ENCODE assay signal across 8 cellular contexts in the genomic region with DNA sequence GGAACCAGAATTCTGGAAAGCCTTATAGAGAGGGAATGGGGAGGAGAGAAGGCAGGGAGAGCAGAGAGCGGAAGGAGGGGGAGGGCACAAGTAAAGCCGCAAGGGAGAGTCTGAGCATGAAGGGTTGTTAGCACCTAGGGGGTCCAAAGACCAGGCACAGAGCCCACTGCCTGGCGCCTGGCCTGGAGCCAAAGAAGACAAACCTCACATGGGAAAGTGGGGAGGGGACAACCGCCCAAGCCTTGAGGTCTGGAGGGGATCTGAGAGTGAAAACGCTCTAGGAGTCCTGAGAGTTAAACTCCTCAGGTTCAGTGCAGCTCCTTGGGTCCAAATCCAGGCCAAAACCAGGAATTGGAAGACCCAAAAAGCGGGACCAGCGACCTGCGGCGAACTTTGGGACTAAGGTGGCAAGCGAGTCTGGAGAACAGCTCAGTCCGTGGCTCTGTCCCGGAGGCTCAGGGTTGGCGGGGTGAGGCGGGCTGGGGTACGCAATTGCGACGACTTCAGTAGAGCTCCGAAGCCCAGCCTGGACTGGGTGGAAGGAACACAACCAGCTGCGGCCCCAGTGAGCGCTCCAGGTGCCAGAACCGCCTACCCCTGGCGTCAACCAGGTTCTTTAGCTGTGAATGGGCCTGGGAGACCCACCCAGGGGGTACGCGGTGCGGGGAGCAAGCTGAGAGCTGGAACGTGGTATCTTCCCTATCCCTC. TPM values are rescaled to one million over a fixed set of nuclear protein-coding genes. Genes with fewer than 3 reads are reported as not detected.
DNase-seq lines count a peak whose midpoint lies in the region; ATAC-seq and TF ChIP-seq lines count a peak whose summit lies in the region.

No MANE protein-coding gene starts in this region.

- no peaks in the 10 kb centered on the region; the same call in 1 of the 2 replicates for H3K27me3 ChIP-seq in Karpas-422 (ENCODE audit: low read length)

- no peak for ATAC-seq in natural killer cell
- no peak for ATAC-seq in HG02981 (IDR thresholded peaks at IDR 0.05; ENCODE audit: unreplicated experiment)
- ATAC-seq in GM21723 (IDR thresholded peaks at IDR 0.05; ENCODE audit: unreplicated experiment): no peak

- H3K27ac ChIP-seq in C4-2B (peak overlapping the region; percentile 80; the same call in 1 of the 2 replicates), Karpas-422 (ENCODE audit: low read length) (no peak overlapping the region)

- no peaks in the 10 kb centered on the region for H3K27me3 Mint-ChIP-seq in natural killer cell (ENCODE audit: low read depth in 2 of 2)

- no peaks in the 10 kb centered on the region for H3K36me3 Mint-ChIP-seq in natural killer cell

- peaks cover 4% of the 10 kb centered on the region; the same call in 1 of the 2 replicates for H4K20me1 ChIP-seq in Karpas-422 (ENCODE audit: insufficient read depth, low read depth, low read length)

- H3K4me1 Mint-ChIP-seq in natural killer cell: peaks cover 32 to 46% of the 10 kb centered on the region in 2 donors

- no peak overlapping the region for H3K9ac ChIP-seq in Karpas-422 (ENCODE audit: low read length)

- peak overlapping the region; percentile 55 for H3K4me2 ChIP-seq in Karpas-422 (ENCODE audit: low read depth, low read length, poor library complexity, severe bottlenecking)

- H3K4me3 Mint-ChIP-seq in natural killer cell: peak overlapping the region; percentile 87

- H3K4me3 ChIP-seq in Karpas-422 (ENCODE audit: low read length): peak overlapping the region; percentile 36; the same call in 1 of the 2 replicates
- H3K4me3 ChIP-seq in choroid plexus epithelial cell (ENCODE audit: low read depth, low read length): peak overlapping the region; percentile 73

- H3K36me3 ChIP-seq in Karpas-422 (ENCODE audit: insufficient read depth, low read length): no peaks in the 10 kb centered on the region

- H3K4me1 ChIP-seq in Karpas-422 (ENCODE audit: low read length): peaks cover 25% of the 10 kb centered on the region

- H3K79me2 ChIP-seq in Karpas-422 (ENCODE audit: low read length): no peaks in the 10 kb centered on the region

- no peaks in the 10 kb centered on the region for H3K9me2 ChIP-seq in Karpas-422 (replicated peaks; ENCODE audit: insufficient read depth, low read length)

- intact Hi-C loops in natural killer cell (cut with micrococcal nuclease): loop anchor here (1.0 kb wide), 1 partner anchor 36 kb away; a partner anchor contains a TSS

- H3K9me3 Mint-ChIP-seq in natural killer cell: no peaks in the 10 kb centered on the region

- no peaks in the 10 kb centered on the region for H3K9me3 ChIP-seq in Karpas-422 (ENCODE audit: low read length)

- no peak overlapping the region for H2AFZ ChIP-seq in Karpas-422 (ENCODE audit: low read length)

- DNase-seq in Karpas-422 (no peak), choroid plexus epithelial cell (ENCODE audit: low read depth) (no peak), natural killer cell (no peak), ACHN (no peak), NCI-H774 (lab: John Stamatoyannopoulos, UW) (no peak)

- TF ChIP-seq CTCF in C4-2B (conservative IDR thresholded peaks at IDR 0.05) (no peak), choroid plexus epithelial cell (conservative IDR thresholded peaks at IDR 0.05; ENCODE audit: low read depth, low read length) (no peak), natural killer cell (IDR thresholded peaks at IDR 0.05) (no peak)

- in situ Hi-C loops in ACHN (cut with HindIII; ENCODE audit: low pct_ligation_motif_present, low pct_unique_long_range_greater_than_20kb, low sequenced_read_pairs): no loop called here

- H3K27ac Mint-ChIP-seq in natural killer cell: peak overlapping the region; percentile 78 to 92

RNA-seq across cellular contexts. Expression of a gene that starts 0.8 kb away (rescaled TPM):
- total RNA-seq in Karpas-422 (2014; rRNA removed; shearing (Covaris generic); ENCODE audit: low replicate concordance): 5.8 and 9.2 TPM in 2 replicates
- total RNA-seq in natural killer cell: 10 to 100 TPM; 14.0 to 21.7 (median 15.1) TPM

RNA-seq across cellular contexts. Expression of a gene that starts 14.9 kb away (rescaled TPM):
- 4.3 and 8.7 TPM in 2 replicates for total RNA-seq in Karpas-422 (2014; rRNA removed; shearing (Covaris generic); ENCODE audit: low replicate concordance)
- 100 to 1,000 TPM; 345 to 440 (median 432) TPM for total RNA-seq in natural killer cell

RNA-seq across cellular contexts. Expression of a gene that starts 18.1 kb away (rescaled TPM):
- total RNA-seq in Karpas-422 (2014; rRNA removed; shearing (Covaris generic); ENCODE audit: low replicate concordance): 1.2 and 3.1 TPM in 2 replicates
- total RNA-seq in natural killer cell: 1 to 10 TPM; 4.4 to 5.3 (median 4.7) TPM

RNA-seq across cellular contexts. Expression of a gene that starts 28.1 kb away (rescaled TPM):
- not detected in 2 replicates for total RNA-seq in Karpas-422 (2014; rRNA removed; shearing (Covaris generic); ENCODE audit: low replicate concordance)
- total RNA-seq in natural killer cell: not detected

RNA-seq across cellular contexts. Expression of a gene that starts 35.3 kb away (rescaled TPM):
- 0.07 and 2.6 TPM in 2 replicates for total RNA-seq in Karpas-422 (2014; rRNA removed; shearing (Covaris generic); ENCODE audit: low replicate concordance)
- total RNA-seq in natural killer cell: 1 to 10 TPM in 1 of 3 donors, under 1 TPM in 2; 0.20 to 1.0 (median 0.26) TPM

Comparison
In these comparisons a context has a peak if more than half of its experiments do, and no peak if none do; other contexts are left out.
1. RNA of a gene that starts 14.9 kb away (total RNA-seq): 345 to 440 TPM in natural killer cell; 4.3 to 8.7 TPM in Karpas-422; every median in the first group is over 10 times any median in the second.